8 cellular contexts compared by ENCODE assay signal in genomic region chr2:50491541-50492114, GRCh38.
DNase-seq lines count a peak whose midpoint lies in the region; ATAC-seq and TF ChIP-seq lines count a peak whose summit lies in the region.

No MANE protein-coding gene starts in this region.

- H3K4me1 ChIP-seq in Caco-2 (no peaks in the 10 kb centered on the region), ascending aorta (peaks cover 0 to 5% of the 10 kb centered on the region in 2 donors)

- intact Hi-C loops in Caco-2 (cut with micrococcal nuclease; ENCODE audit: unreplicated experiment) (loop anchor here (1.0 to 10.0 kb wide), 5 partner anchors 89 to 1889 kb away; no protein-coding TSS in a partner anchor), ascending aorta (cut with DNase I) (no loop called here)

- DNase-seq in Caco-2 = peak in 1 of 2 experiments; percentile 24
- peak; percentile 40 to 67 for DNase-seq in NCI-H2081 (lab: John Stamatoyannopoulos, UW)
- DNase-seq in ascending aorta (ENCODE audit: low spot score in 2 of 2) = no peak
- peak; percentile 36 for DNase-seq in iPS-NIHi7 (ENCODE audit: extremely low spot score)
- DNase-seq in stimulated activated effector memory CD8-positive, alpha-beta T cell treated with anti-CD3 and anti-CD28 coated beads, Interleukin-12 subunit alpha, Interleukin-12 subunit beta, amount 100 ng/mL, for 72 hours (ENCODE audit: low spot score in 2 of 2) = no peak
- no peak for DNase-seq in UCSD-AML1 (lab: John Stamatoyannopoulos, UW; ENCODE audit: unreplicated experiment)

- H3K27me3 Mint-ChIP-seq in Caco-2 (ENCODE audit: insufficient read depth, unreplicated experiment) = peaks cover 12% of the 10 kb centered on the region

- H3K4me3 Mint-ChIP-seq in Caco-2 (ENCODE audit: unreplicated experiment) = no peak overlapping the region
- H3K4me3 Mint-ChIP-seq in stimulated activated effector memory CD8-positive, alpha-beta T cell treated with anti-CD3 and anti-CD28 coated beads, Interleukin-12 subunit alpha, Interleukin-12 subunit beta, amount 100 ng/mL, for 72 hours = no peak overlapping the region

- peak; percentile 56 to 61 for TF ChIP-seq CTCF in Caco-2 (IDR thresholded peaks at IDR 0.05; ENCODE audit: insufficient read depth in 1 of 2, low read depth in 1 of 2, low read length in 1 of 2, severe bottlenecking in 1 of 2, unreplicated experiment in 1 of 2)
- TF ChIP-seq CTCF in ascending aorta (IDR thresholded peaks at IDR 0.05) = peak in 2 of 3 experiments; percentile 58 to 64

- no TSS peak for BruUV-seq in Caco-2 (replicated peaks; lab: Mats Ljungman, UMichigan)

- CTCF ChIA-PET in Caco-2 (lab: Charles Lee) = interaction anchor here (0.5 to 1.0 kb wide), 3 partner anchors 19 to 721 kb away, joined by 3 to 4 read pairs (median 3); no protein-coding TSS in a partner anchor

- no peak overlapping the region for H3K27ac Mint-ChIP-seq in Caco-2 (ENCODE audit: unreplicated experiment)
- H3K27ac Mint-ChIP-seq in stimulated activated effector memory CD8-positive, alpha-beta T cell treated with anti-CD3 and anti-CD28 coated beads, Interleukin-12 subunit alpha, Interleukin-12 subunit beta, amount 100 ng/mL, for 72 hours = no peak overlapping the region

- H3K9me3 Mint-ChIP-seq in Caco-2 (ENCODE audit: unreplicated experiment) = no peaks in the 10 kb centered on the region
- H3K9me3 Mint-ChIP-seq in stimulated activated effector memory CD8-positive, alpha-beta T cell treated with anti-CD3 and anti-CD28 coated beads, Interleukin-12 subunit alpha, Interleukin-12 subunit beta, amount 100 ng/mL, for 72 hours = no peaks in the 10 kb centered on the region

- H3K27me3 ChIP-seq in Caco-2 (replicated peaks; ENCODE audit: control insufficient read depth, insufficient read depth, low read length) (no peaks in the 10 kb centered on the region), ascending aorta (no peaks in the 10 kb centered on the region)

- no peaks in the 10 kb centered on the region for H3K36me3 Mint-ChIP-seq in Caco-2 (ENCODE audit: insufficient read depth, unreplicated experiment)
- no peaks in the 10 kb centered on the region for H3K36me3 Mint-ChIP-seq in stimulated activated effector memory CD8-positive, alpha-beta T cell treated with anti-CD3 and anti-CD28 coated beads, Interleukin-12 subunit alpha, Interleukin-12 subunit beta, amount 100 ng/mL, for 72 hours

- H3K4me3 ChIP-seq in Caco-2 (ENCODE audit: low read depth, low read length) (no peak overlapping the region), ascending aorta (no peak overlapping the region)

- no peaks in the 10 kb centered on the region for H3K9me3 ChIP-seq in Caco-2
- H3K9me3 ChIP-seq in ascending aorta = no peaks in the 10 kb centered on the region

- H3K4me1 Mint-ChIP-seq in Caco-2 (ENCODE audit: low read depth, unreplicated experiment) = no peaks in the 10 kb centered on the region
- H3K4me1 Mint-ChIP-seq in stimulated activated effector memory CD8-positive, alpha-beta T cell treated with anti-CD3 and anti-CD28 coated beads, Interleukin-12 subunit alpha, Interleukin-12 subunit beta, amount 100 ng/mL, for 72 hours = peaks cover 15% of the 10 kb centered on the region

- no peak overlapping the region for H3K27ac ChIP-seq in ascending aorta

- H3K36me3 ChIP-seq in Caco-2 (ENCODE audit: control insufficient read depth, insufficient read depth, low read length) = no peaks in the 10 kb centered on the region
- H3K36me3 ChIP-seq in ascending aorta = no peaks in the 10 kb centered on the region

- ATAC-seq in GM18520 (IDR thresholded peaks at IDR 0.05; ENCODE audit: unreplicated experiment) (peak; percentile 62), HG02970 (IDR thresholded peaks at IDR 0.05; ENCODE audit: low FRiP score, unreplicated experiment) (peak; percentile 73)
- peak; percentile 58 for ATAC-seq in stimulated activated effector memory CD8-positive, alpha-beta T cell treated with anti-CD3 and anti-CD28 coated beads, Interleukin-12 subunit alpha, Interleukin-12 subunit beta, amount 100 ng/mL, for 72 hours

- POLR2A ChIA-PET in Caco-2 (lab: Charles Lee) = no interaction called here

Comparison
In these comparisons a context has a peak if more than half of its experiments do, and no peak if none do; other contexts are left out.
1. DNase-seq: peak in NCI-H2081 (2 of 2) and iPS-NIHi7 (single experiment); none in ascending aorta (0 of 2), stimulated activated effector memory CD8-positive, alpha-beta T cell treated with anti-CD3 and anti-CD28 coated beads, Interleukin-12 subunit alpha, Interleukin-12 subunit beta, amount 100 ng/mL, for 72 hours (0 of 2) and UCSD-AML1 (single experiment).
2. Peak in every context shown above with its lines, with median percentiles within 50 percentile points of each other: ATAC-seq.